In the genomic region with DNA sequence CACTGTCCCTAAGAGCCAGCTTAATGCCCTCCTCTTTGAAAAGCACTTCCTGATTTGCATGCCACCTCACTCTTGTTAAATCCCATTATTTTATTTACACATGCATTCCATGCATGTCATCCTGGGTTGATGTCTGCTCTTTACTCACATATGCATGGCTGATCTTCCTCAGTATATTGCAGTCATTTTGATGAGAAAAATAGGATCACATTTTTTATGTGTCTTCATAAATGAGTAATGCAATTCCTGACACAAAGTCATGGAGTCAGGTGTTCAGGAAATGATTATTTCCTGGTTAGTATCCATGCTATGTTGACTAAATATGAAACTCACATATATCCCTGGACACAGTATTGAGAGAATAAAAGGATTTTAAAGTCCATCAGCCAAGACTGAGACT, we compare ENCODE assay signal across 28 cellular contexts.
DNase-seq lines count a peak whose midpoint lies in the region; ATAC-seq, FAIRE-seq and TF ChIP-seq lines count a peak whose summit lies in the region.
"Had no signal": no experiment of that assay in that cellular context is flagged by ENCODE, and none has a peak within 500 bp of the region (broad histone marks: within the 10 kb centered on the region; RNA-seq: fewer than 3 reads in every experiment).

No MANE protein-coding gene starts in this region.

- H3K4me2 ChIP-seq in GM23338 = no peak overlapping the region
- H3K4me2 ChIP-seq: A549; BLaER1 treated with 17β-estradiol and CSF1 and Interleukin-3, amounts not matched to agents 10 nM and 100 nM had no signal

- peaks cover 21% of the 10 kb centered on the region for H3K4me1 ChIP-seq in A673 (ENCODE audit: insufficient read depth, low read length, poor library complexity, severe bottlenecking)
- H3K4me1 ChIP-seq in GM23338 (ENCODE audit: insufficient read depth) = no peaks in the 10 kb centered on the region; the same call in 1 of the 2 replicates
- H3K4me1 ChIP-seq: A549; BLaER1 treated with 17β-estradiol and CSF1 and Interleukin-3, amounts not matched to agents 10 nM and 100 nM; SJCRH30 had no signal

- H3K36me3 Mint-ChIP-seq in GM23338 (ENCODE audit: low read depth) = no peaks in the 10 kb centered on the region
- H3K36me3 Mint-ChIP-seq in T-helper 17 cell (ENCODE audit: low read depth) = no peaks in the 10 kb centered on the region

- H3K27ac ChIP-seq in A673 (ENCODE audit: low read depth, low read length, poor library complexity, severe bottlenecking) = no peak overlapping the region
- H3K27ac ChIP-seq in GM23338 (ENCODE audit: low read depth) = no peak overlapping the region
- H3K27ac ChIP-seq: A549; BLaER1 treated with 17β-estradiol and CSF1 and Interleukin-3, amounts not matched to agents 10 nM and 100 nM; brain microvascular endothelial cell; SJCRH30 had no signal

- H3K9me3 ChIP-seq in A673 (ENCODE audit: low read depth, low read length, poor library complexity, severe bottlenecking) (no peaks in the 10 kb centered on the region), T-helper 17 cell (ENCODE audit: control insufficient read depth, low read length, poor library complexity, severe bottlenecking) (no peaks in the 10 kb centered on the region)
- H3K9me3 ChIP-seq: A549; BLaER1 treated with 17β-estradiol and CSF1 and Interleukin-3, amounts not matched to agents 10 nM and 100 nM; HAP-1; SJCRH30 had no signal

- no peaks in the 10 kb centered on the region for H3K36me3 ChIP-seq in A673 (ENCODE audit: insufficient read depth, low read length, poor library complexity, severe bottlenecking)
- H3K36me3 ChIP-seq in GM23338 (ENCODE audit: insufficient read depth) = no peaks in the 10 kb centered on the region
- H3K36me3 ChIP-seq: BLaER1 treated with 17β-estradiol and CSF1 and Interleukin-3, amounts not matched to agents 10 nM and 100 nM; brain microvascular endothelial cell; HAP-1; SJCRH30 had no signal

- peak; percentile 27 for DNase-seq in A673 (ENCODE audit: low spot score)
- peak; percentile 8 for DNase-seq in GM23338 (ENCODE audit: low spot score)
- peak; percentile 20 for DNase-seq in RCC 7860 (ENCODE audit: low spot score)
- peak; percentile 36 for DNase-seq in glomerular endothelial cell (ENCODE audit: extremely low read depth, low read depth, low spot score)
- DNase-seq in NCI-H1694 (lab: John Stamatoyannopoulos, UW) = no peak
- DNase-seq in activated CD4-positive, alpha-beta T cell treated with anti-CD3 and anti-CD28 coated beads for 48 hours = no peak
- DNase-seq in T-helper 17 cell = no peak
- DNase-seq in NCI-H1092 (lab: John Stamatoyannopoulos, UW) = no peak
- DNase-seq: activated CD4-positive, alpha-beta T cell treated with anti-CD3 and anti-CD28 coated beads for 1 hour; brain microvascular endothelial cell; COR-L47; effector memory CD8-positive, alpha-beta T cell; head of caudate nucleus; left cardiac atrium; mesenchymal stem cell; MM.1S; NCI-H1436; NCI-H2107; NCI-H446; nucleus accumbens; SJCRH30; T-helper 1 cell; trophoblast cell had no signal

- POLR2A ChIA-PET in A673 (lab: Charles Lee; ENCODE audit: low non-redundant PET) = no interaction called here

- CTCF ChIA-PET in A673 (lab: Charles Lee) = no interaction called here

- ATAC-seq in GM23338 (no peak), T-helper 17 cell (no peak)
- ATAC-seq: A549; effector memory CD8-positive, alpha-beta T cell; left cardiac atrium; Panc1 had no signal

- no TSS peak for BruUV-seq in A673 (replicated peaks; lab: Mats Ljungman, UMichigan)

- peak overlapping the region; percentile 29 for H3K27ac Mint-ChIP-seq in GM23338
- H3K27ac Mint-ChIP-seq in T-helper 17 cell = no peak overlapping the region
- H3K27ac Mint-ChIP-seq: effector memory CD8-positive, alpha-beta T cell had no signal

- peaks cover 3% of the 10 kb centered on the region for H3K9me2 ChIP-seq in GM23338 (ENCODE audit: insufficient read depth)

- H4K20me1 ChIP-seq in GM23338 (replicated peaks; ENCODE audit: insufficient read depth) = no peaks in the 10 kb centered on the region

- no peaks in the 10 kb centered on the region for H3K27me3 ChIP-seq in A673 (replicated peaks; ENCODE audit: insufficient read depth, low read depth, low read length, poor library complexity)
- no peaks in the 10 kb centered on the region for H3K27me3 ChIP-seq in GM23338 (ENCODE audit: insufficient read depth)
- H3K27me3 ChIP-seq: BLaER1 treated with 17β-estradiol and CSF1 and Interleukin-3, amounts not matched to agents 10 nM and 100 nM; brain microvascular endothelial cell; SJCRH30 had no signal

- H3K4me3 ChIP-seq in A673 (ENCODE audit: low read depth, low read length, poor library complexity, severe bottlenecking) = no peak overlapping the region
- no peak overlapping the region for H3K4me3 ChIP-seq in GM23338
- H3K4me3 ChIP-seq: A549; BLaER1 treated with 17β-estradiol and CSF1 and Interleukin-3, amounts not matched to agents 10 nM and 100 nM; HAP-1; SJCRH30 had no signal

- H3K79me2 ChIP-seq in GM23338 (replicated peaks; ENCODE audit: insufficient read depth) = no peaks in the 10 kb centered on the region

- H3K4me1 Mint-ChIP-seq in GM23338 (peaks cover 8% of the 10 kb centered on the region), T-helper 17 cell (no peaks in the 10 kb centered on the region)

- no peaks in the 10 kb centered on the region for H3F3A ChIP-seq in GM23338 (replicated peaks; ENCODE audit: low read depth)

- H3K27me3 Mint-ChIP-seq in GM23338 (ENCODE audit: insufficient read depth, low read depth, poor library complexity) (peaks cover 2% of the 10 kb centered on the region), T-helper 17 cell (no peaks in the 10 kb centered on the region)
- H3K27me3 Mint-ChIP-seq: effector memory CD8-positive, alpha-beta T cell had no signal

- H2AFZ ChIP-seq in GM23338 = no peak overlapping the region

- H3K4me3 Mint-ChIP-seq in GM23338 (no peak overlapping the region), T-helper 17 cell (no peak overlapping the region)
- H3K4me3 Mint-ChIP-seq: effector memory CD8-positive, alpha-beta T cell had no signal

- FAIRE-seq in RCC 7860 (lab: Jason Lieb, UNC) = no peak
- FAIRE-seq: A549, TTC549 had no signal

- no peak for TF ChIP-seq CTCF in A673 (conservative IDR thresholded peaks at IDR 0.05; ENCODE audit: low read depth, low read length)
- TF ChIP-seq CTCF in GM23338 (conservative IDR thresholded peaks at IDR 0.05; ENCODE audit: low read depth in 2 of 2) = no peak

- intact Hi-C loops in A673 (cut with micrococcal nuclease; ENCODE audit: unreplicated experiment) = no loop called here

- H3K9me3 Mint-ChIP-seq in GM23338 = no peaks in the 10 kb centered on the region

TF ChIP-seq in GM23338, 12 proteins besides CTCF, POLR2A, EP300 and RAD21 (continues in another document):
- TF ChIP-seq NANOG (IDR thresholded peaks at IDR 0.05; ENCODE audit: borderline replicate concordance) = no peak
- TF ChIP-seq STAT1 (IDR thresholded peaks at IDR 0.05; ENCODE audit: unreplicated experiment) = no peak
- no peak for TF ChIP-seq JUNB (IDR thresholded peaks at IDR 0.05; ENCODE audit: unreplicated experiment)
- TF ChIP-seq EZH2phosphoT487 (IDR thresholded peaks at IDR 0.05; ENCODE audit: unreplicated experiment) = no peak
- TF ChIP-seq, protein P1, sequence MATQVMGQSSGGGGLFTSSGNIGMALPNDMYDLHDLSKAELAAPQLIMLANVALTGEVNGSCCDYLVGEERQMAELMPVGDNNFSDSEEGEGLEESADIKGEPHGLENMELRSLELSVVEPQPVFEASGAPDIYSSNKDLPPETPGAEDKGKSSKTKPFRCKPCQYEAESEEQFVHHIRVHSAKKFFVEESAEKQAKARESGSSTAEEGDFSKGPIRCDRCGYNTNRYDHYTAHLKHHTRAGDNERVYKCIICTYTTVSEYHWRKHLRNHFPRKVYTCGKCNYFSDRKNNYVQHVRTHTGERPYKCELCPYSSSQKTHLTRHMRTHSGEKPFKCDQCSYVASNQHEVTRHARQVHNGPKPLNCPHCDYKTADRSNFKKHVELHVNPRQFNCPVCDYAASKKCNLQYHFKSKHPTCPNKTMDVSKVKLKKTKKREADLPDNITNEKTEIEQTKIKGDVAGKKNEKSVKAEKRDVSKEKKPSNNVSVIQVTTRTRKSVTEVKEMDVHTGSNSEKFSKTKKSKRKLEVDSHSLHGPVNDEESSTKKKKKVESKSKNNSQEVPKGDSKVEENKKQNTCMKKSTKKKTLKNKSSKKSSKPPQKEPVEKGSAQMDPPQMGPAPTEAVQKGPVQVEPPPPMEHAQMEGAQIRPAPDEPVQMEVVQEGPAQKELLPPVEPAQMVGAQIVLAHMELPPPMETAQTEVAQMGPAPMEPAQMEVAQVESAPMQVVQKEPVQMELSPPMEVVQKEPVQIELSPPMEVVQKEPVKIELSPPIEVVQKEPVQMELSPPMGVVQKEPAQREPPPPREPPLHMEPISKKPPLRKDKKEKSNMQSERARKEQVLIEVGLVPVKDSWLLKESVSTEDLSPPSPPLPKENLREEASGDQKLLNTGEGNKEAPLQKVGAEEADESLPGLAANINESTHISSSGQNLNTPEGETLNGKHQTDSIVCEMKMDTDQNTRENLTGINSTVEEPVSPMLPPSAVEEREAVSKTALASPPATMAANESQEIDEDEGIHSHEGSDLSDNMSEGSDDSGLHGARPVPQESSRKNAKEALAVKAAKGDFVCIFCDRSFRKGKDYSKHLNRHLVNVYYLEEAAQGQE (IDR thresholded peaks at IDR 0.05; ENCODE audit: unreplicated experiment) = no peak
- no peak for TF ChIP-seq ZNF331 (CRISPR knock-in tag; IDR thresholded peaks at IDR 0.05; ENCODE audit: low read depth)
- TF ChIP-seq POLR2AphosphoS5 (IDR thresholded peaks at IDR 0.05; ENCODE audit: low read depth) = no peak
- no peak for TF ChIP-seq EZH2 (IDR thresholded peaks at IDR 0.05; ENCODE audit: low read depth, unreplicated experiment)
- TF ChIP-seq, protein P2, sequence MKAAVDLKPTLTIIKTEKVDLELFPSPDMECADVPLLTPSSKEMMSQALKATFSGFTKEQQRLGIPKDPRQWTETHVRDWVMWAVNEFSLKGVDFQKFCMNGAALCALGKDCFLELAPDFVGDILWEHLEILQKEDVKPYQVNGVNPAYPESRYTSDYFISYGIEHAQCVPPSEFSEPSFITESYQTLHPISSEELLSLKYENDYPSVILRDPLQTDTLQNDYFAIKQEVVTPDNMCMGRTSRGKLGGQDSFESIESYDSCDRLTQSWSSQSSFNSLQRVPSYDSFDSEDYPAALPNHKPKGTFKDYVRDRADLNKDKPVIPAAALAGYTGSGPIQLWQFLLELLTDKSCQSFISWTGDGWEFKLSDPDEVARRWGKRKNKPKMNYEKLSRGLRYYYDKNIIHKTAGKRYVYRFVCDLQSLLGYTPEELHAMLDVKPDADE (IDR thresholded peaks at IDR 0.05) = no peak
- no peak for TF ChIP-seq ZNF114 (CRISPR knock-in tag; IDR thresholded peaks at IDR 0.05)
- no peak for TF ChIP-seq CREB1 (CRISPR knock-in tag; IDR thresholded peaks at IDR 0.05; ENCODE audit: low read depth)

Comparison
In these comparisons a context has a peak if more than half of its experiments do, and no peak if none do; other contexts are left out.
1. DNase-seq: peak in A673 (single experiment), GM23338 (single experiment), RCC 7860 (single experiment) and glomerular endothelial cell (single experiment); none in NCI-H1694 (single experiment), activated CD4-positive, alpha-beta T cell treated with anti-CD3 and anti-CD28 coated beads for 48 hours (single experiment), T-helper 17 cell (0 of 3) and NCI-H1092 (single experiment).